16 cellular contexts compared by ENCODE assay signal in genomic region chr10:113399051-113399450, GRCh38.
"Had no signal": no experiment of that assay in that cellular context is flagged by ENCODE, and none has a peak within 500 bp of the region (broad histone marks: within the 10 kb centered on the region; RNA-seq: fewer than 3 reads in every experiment).

No MANE protein-coding gene starts in this region.

- H3K27me3 ChIP-seq: esophagus squamous epithelium, heart left ventricle, neural progenitor cell, ovary, right atrium auricular region, sigmoid colon had no signal

- H3K4me3 ChIP-seq: esophagus squamous epithelium, heart left ventricle, neural progenitor cell, ovary, right atrium auricular region, sigmoid colon, skin epidermis had no signal

- DNase-seq: effector memory CD8-positive, alpha-beta T cell; esophagus squamous epithelium; foreskin melanocyte; heart left ventricle; hippocampal formation; kidney glomerular epithelial cell; nucleus accumbens; ovary; sigmoid colon; stimulated activated CD4-positive, alpha-beta T cell treated with anti-CD3 and anti-CD28 coated beads, Interleukin-2, amount 100 ng/mL, for 24 hours; stimulated activated naive CD4-positive, alpha-beta T cell; trophoblast cell had no signal

- H3K9me3 ChIP-seq: esophagus squamous epithelium, ovary, right atrium auricular region, sigmoid colon had no signal

- ATAC-seq: effector memory CD8-positive, alpha-beta T cell; heart left ventricle; natural killer cell treated with Interleukin-12 subunit alpha and Interleukin-12 subunit beta and Interleukin-15 and Interleukin-18, amount 100 ng/mL, for 72 hours had no signal

- H3K36me3 ChIP-seq: esophagus squamous epithelium, heart left ventricle, neural progenitor cell, ovary, right atrium auricular region, sigmoid colon had no signal
